Comparison of ENCODE assay signal across 17 cellular contexts in genomic region chr10:110739811-110740271, GRCh38.
DNase-seq lines count a peak whose midpoint lies in the region; ATAC-seq and TF ChIP-seq lines count a peak whose summit lies in the region.
"Had no signal": no experiment of that assay in that cellular context is flagged by ENCODE, and none has a peak within 500 bp of the region (broad histone marks: within the 10 kb centered on the region; RNA-seq: fewer than 3 reads in every experiment).

No MANE protein-coding gene starts in this region.

- intact Hi-C loops in activated CD4-positive, alpha-beta T cell treated with anti-CD3 and anti-CD28 coated beads, Interleukin-2, amount 10 ng/mL, durations not matched to agents 24 days and 14 days (cut with micrococcal nuclease) = no loop called here
- intact Hi-C loops in breast epithelium (cut with DNase I; ENCODE audit: low total_unique reads) = loop anchor here (10.0 kb wide), 1 partner anchor 135 kb away; the partner anchor contains the start of gene PDCD4

- H3K27me3 ChIP-seq in SJSA1 (replicated peaks) (no peaks in the 10 kb centered on the region), breast epithelium (no peaks in the 10 kb centered on the region)
- H3K27me3 ChIP-seq: cardiac muscle cell, esophagus muscularis mucosa had no signal

- H3K9me3 ChIP-seq in SJSA1 (replicated peaks) (no peaks in the 10 kb centered on the region), breast epithelium (no peaks in the 10 kb centered on the region)
- H3K9me3 ChIP-seq: esophagus muscularis mucosa, SK-N-SH, thoracic aorta had no signal

- no peak for ATAC-seq in GM18502 (IDR thresholded peaks at IDR 0.05; ENCODE audit: poor library complexity, unreplicated experiment)

- H3K4me1 Mint-ChIP-seq in activated CD4-positive, alpha-beta T cell treated with anti-CD3 and anti-CD28 coated beads, Interleukin-2, amount 10 ng/mL, durations not matched to agents 24 days and 14 days = peaks cover 17% of the 10 kb centered on the region
- peaks cover 11% of the 10 kb centered on the region for H3K4me1 Mint-ChIP-seq in neural crest cell

- H3K36me3 ChIP-seq in SJSA1 (no peaks in the 10 kb centered on the region), breast epithelium (no peaks in the 10 kb centered on the region)
- H3K36me3 ChIP-seq: cardiac muscle cell, esophagus muscularis mucosa, thoracic aorta had no signal

- H3K9me3 Mint-ChIP-seq in activated CD4-positive, alpha-beta T cell treated with anti-CD3 and anti-CD28 coated beads, Interleukin-2, amount 10 ng/mL, durations not matched to agents 24 days and 14 days = no peaks in the 10 kb centered on the region
- H3K9me3 Mint-ChIP-seq in neural crest cell = no peaks in the 10 kb centered on the region

- H3K27ac Mint-ChIP-seq in activated CD4-positive, alpha-beta T cell treated with anti-CD3 and anti-CD28 coated beads, Interleukin-2, amount 10 ng/mL, durations not matched to agents 24 days and 14 days = no peak overlapping the region
- H3K27ac Mint-ChIP-seq in neural crest cell (ENCODE audit: unreplicated experiment) = peak overlapping the region; percentile 2

- H3K27me3 Mint-ChIP-seq in activated CD4-positive, alpha-beta T cell treated with anti-CD3 and anti-CD28 coated beads, Interleukin-2, amount 10 ng/mL, durations not matched to agents 24 days and 14 days = peaks cover 8% of the 10 kb centered on the region
- peaks cover 20% of the 10 kb centered on the region for H3K27me3 Mint-ChIP-seq in neural crest cell (ENCODE audit: low read depth)

- DNase-seq in activated CD4-positive, alpha-beta T cell treated with anti-CD3 and anti-CD28 coated beads, Interleukin-2, amount 10 ng/mL, durations not matched to agents 24 days and 14 days = peak; percentile 64
- no peak for DNase-seq in activated CD4-positive, alpha-beta T cell treated with anti-CD3 and anti-CD28 coated beads for 1 hour
- DNase-seq in SJSA1 (ENCODE audit: low read depth in 1 of 2, low spot score in 2 of 2) = peak; percentile 70 to 85
- DNase-seq in breast epithelium (ENCODE audit: low spot score in 2 of 2) = peak in 1 of 2 donors; percentile 89
- peak; percentile 7 for DNase-seq in neural crest cell (ENCODE audit: low read depth, low spot score)
- no peak for DNase-seq in T1000 (lab: John Stamatoyannopoulos, UW)
- no peak for DNase-seq in DMS53 treated with DMSO at 0.1 percent for 48 hours (lab: John Stamatoyannopoulos, UW; ENCODE audit: unreplicated experiment)
- DNase-seq: DMS79 treated with DMSO at 0.1 percent for 48 hours, GOT3, NCI-H1694, NCI-H774, retina, SK-N-SH had no signal

- peaks cover 39% of the 10 kb centered on the region for H3K4me1 ChIP-seq in SJSA1 (replicated peaks)
- H3K4me1 ChIP-seq in breast epithelium = peaks cover 0 to 8% of the 10 kb centered on the region in 2 donors

- no peak for TF ChIP-seq POLR2A in breast epithelium (IDR thresholded peaks at IDR 0.05)

- TF ChIP-seq CTCF in breast epithelium (IDR thresholded peaks at IDR 0.05) = no peak
- TF ChIP-seq CTCF in neural crest cell (conservative IDR thresholded peaks at IDR 0.05) = no peak

- H3K4me3 ChIP-seq in SJSA1 (no peak overlapping the region), breast epithelium (no peak overlapping the region)
- H3K4me3 ChIP-seq: cardiac muscle cell, esophagus muscularis mucosa, thoracic aorta had no signal

- no peak overlapping the region for H3K4me3 Mint-ChIP-seq in activated CD4-positive, alpha-beta T cell treated with anti-CD3 and anti-CD28 coated beads, Interleukin-2, amount 10 ng/mL, durations not matched to agents 24 days and 14 days
- no peak overlapping the region for H3K4me3 Mint-ChIP-seq in neural crest cell

- H3K27ac ChIP-seq in SJSA1 (peak overlapping the region; percentile 21), breast epithelium (peak overlapping the region; percentile 62 to 68)
- H3K27ac ChIP-seq: esophagus muscularis mucosa, thoracic aorta had no signal

- no peaks in the 10 kb centered on the region for H3K36me3 Mint-ChIP-seq in activated CD4-positive, alpha-beta T cell treated with anti-CD3 and anti-CD28 coated beads, Interleukin-2, amount 10 ng/mL, durations not matched to agents 24 days and 14 days (ENCODE audit: low read depth)
- H3K36me3 Mint-ChIP-seq in neural crest cell (ENCODE audit: low read depth) = no peaks in the 10 kb centered on the region

Comparison
In these comparisons a context has a peak if more than half of its experiments do, and no peak if none do; other contexts are left out.
1. DNase-seq: peak in activated CD4-positive, alpha-beta T cell treated with anti-CD3 and anti-CD28 coated beads, Interleukin-2, amount 10 ng/mL, durations not matched to agents 24 days and 14 days (single experiment), SJSA1 (2 of 2) and neural crest cell (single experiment); none in activated CD4-positive, alpha-beta T cell treated with anti-CD3 and anti-CD28 coated beads for 1 hour (single experiment), T1000 (single experiment) and DMS53 treated with DMSO at 0.1 percent for 48 hours (single experiment).